ENCODE assay signal across 16 cellular contexts in the genomic region with DNA sequence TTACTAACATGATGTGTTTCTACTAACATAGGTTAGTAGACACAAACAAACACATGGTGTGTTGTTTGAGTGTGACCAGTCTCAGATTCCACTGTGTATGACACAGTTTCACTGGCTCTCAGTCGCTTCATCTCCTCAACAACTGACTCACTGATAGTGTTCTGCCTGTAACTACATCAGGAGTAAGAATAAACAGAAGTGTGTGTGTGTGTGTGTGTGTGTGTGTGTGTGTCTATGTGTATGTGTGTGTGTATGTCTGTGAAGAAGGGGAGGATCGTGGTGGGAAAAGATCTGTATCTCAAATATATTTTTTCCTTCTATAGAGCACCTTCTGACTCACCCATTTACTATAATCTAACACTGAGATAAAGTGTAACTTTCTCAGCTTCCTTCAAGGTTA.
DNase-seq lines count a peak whose midpoint lies in the region; ATAC-seq, FAIRE-seq and TF ChIP-seq lines count a peak whose summit lies in the region.
"Had no signal": no experiment of that assay in that cellular context is flagged by ENCODE, and none has a peak within 500 bp of the region (broad histone marks: within the 10 kb centered on the region; RNA-seq: fewer than 3 reads in every experiment).

No MANE protein-coding gene starts in this region.

- H3K4me3 Mint-ChIP-seq in natural killer cell treated with Interleukin-12 subunit alpha and Interleukin-12 subunit beta and Interleukin-15 and Interleukin-18, amount 100 ng/mL, for 72 hours: peak overlapping the region; percentile 40
- H3K4me3 Mint-ChIP-seq: CD8-positive, alpha-beta T cell; endodermal cell had no signal

- H3K36me3 Mint-ChIP-seq in natural killer cell treated with Interleukin-12 subunit alpha and Interleukin-12 subunit beta and Interleukin-15 and Interleukin-18, amount 100 ng/mL, for 72 hours: peaks cover 50% of the 10 kb centered on the region
- H3K36me3 Mint-ChIP-seq: CD8-positive, alpha-beta T cell had no signal

- DNase-seq in EL: peak; percentile 33
- DNase-seq in NCI-H226: peak; percentile 64
- DNase-seq in bronchial epithelial cell (ENCODE audit: low read depth): peak; percentile 59
- DNase-seq in natural killer cell treated with Interleukin-12 subunit alpha and Interleukin-12 subunit beta and Interleukin-15 and Interleukin-18, amount 100 ng/mL, for 72 hours (ENCODE audit: low spot score): no peak
- DNase-seq in activated effector memory CD4-positive, alpha-beta T cell treated with anti-CD3 and anti-CD28 coated beads, Interleukin-2, amount 50 U/mL, for 16 hours: no peak
- no peak for DNase-seq in D341Med (ENCODE audit: low spot score)
- DNase-seq in NCI-H2196 treated with DMSO at 0.1 percent for 48 hours (lab: John Stamatoyannopoulos, UW; ENCODE audit: unreplicated experiment): no peak
- DNase-seq: CD8-positive, alpha-beta T cell; endodermal cell; hypothalamus; NCI-H1417 treated with DMSO at 0.1 percent for 48 hours; NCI-H524 had no signal

- TF ChIP-seq CTCF in bronchial epithelial cell (IDR thresholded peaks at IDR 0.05; ENCODE audit: insufficient read depth, low read length, severe bottlenecking): no peak

- no peak overlapping the region for H3K4me3 ChIP-seq in bronchial epithelial cell (ENCODE audit: low read depth, low read length)
- H3K4me3 ChIP-seq: skin epidermis had no signal

- peaks cover 39 to 52% of the 10 kb centered on the region in 2 donors for H3K4me1 Mint-ChIP-seq in natural killer cell treated with Interleukin-12 subunit alpha and Interleukin-12 subunit beta and Interleukin-15 and Interleukin-18, amount 100 ng/mL, for 72 hours (ENCODE audit: low read depth in 2 of 2)

- ATAC-seq in natural killer cell treated with Interleukin-12 subunit alpha and Interleukin-12 subunit beta and Interleukin-15 and Interleukin-18, amount 100 ng/mL, for 72 hours: peak; percentile 65 to 66
- ATAC-seq in GM19035 (IDR thresholded peaks at IDR 0.05; ENCODE audit: unreplicated experiment): no peak
- ATAC-seq: CD8-positive, alpha-beta T cell; Right ventricle myocardium inferior had no signal

- H3K27me3 ChIP-seq in bronchial epithelial cell (ENCODE audit: control insufficient read depth, insufficient read depth, low read length): no peaks in the 10 kb centered on the region

- peaks cover 18% of the 10 kb centered on the region for H3K9me3 Mint-ChIP-seq in natural killer cell treated with Interleukin-12 subunit alpha and Interleukin-12 subunit beta and Interleukin-15 and Interleukin-18, amount 100 ng/mL, for 72 hours
- H3K9me3 Mint-ChIP-seq: CD8-positive, alpha-beta T cell had no signal

- no peaks in the 10 kb centered on the region for H3K36me3 ChIP-seq in bronchial epithelial cell (ENCODE audit: control insufficient read depth, insufficient read depth, low read length)

- FAIRE-seq in bronchial epithelial cell (lab: Jason Lieb, UNC): no peak
- FAIRE-seq: TTC549 had no signal

- H3K27me3 Mint-ChIP-seq in natural killer cell treated with Interleukin-12 subunit alpha and Interleukin-12 subunit beta and Interleukin-15 and Interleukin-18, amount 100 ng/mL, for 72 hours: no peaks in the 10 kb centered on the region

- H3K27ac Mint-ChIP-seq in natural killer cell treated with Interleukin-12 subunit alpha and Interleukin-12 subunit beta and Interleukin-15 and Interleukin-18, amount 100 ng/mL, for 72 hours: peak overlapping the region; percentile 61 to 96
- H3K27ac Mint-ChIP-seq: CD8-positive, alpha-beta T cell; endodermal cell had no signal

Comparison
In these comparisons a context has a peak if more than half of its experiments do, and no peak if none do; other contexts are left out.
1. DNase-seq: peak in EL (single experiment), NCI-H226 (single experiment) and bronchial epithelial cell (single experiment); none in natural killer cell treated with Interleukin-12 subunit alpha and Interleukin-12 subunit beta and Interleukin-15 and Interleukin-18, amount 100 ng/mL, for 72 hours (single experiment), activated effector memory CD4-positive, alpha-beta T cell treated with anti-CD3 and anti-CD28 coated beads, Interleukin-2, amount 50 U/mL, for 16 hours (single experiment), D341Med (single experiment) and NCI-H2196 treated with DMSO at 0.1 percent for 48 hours (single experiment).